ENCODE assay signal across 21 cellular contexts in genomic region chr6:2264932-2265331, GRCh38. TPM values are rescaled to one million over a fixed set of nuclear protein-coding genes. Genes with fewer than 3 reads are reported as not detected.
DNase-seq lines count a peak whose midpoint lies in the region; ATAC-seq, FAIRE-seq and TF ChIP-seq lines count a peak whose summit lies in the region.
"Had no signal": no experiment of that assay in that cellular context is flagged by ENCODE, and none has a peak within 500 bp of the region (broad histone marks: within the 10 kb centered on the region; RNA-seq: fewer than 3 reads in every experiment).

No MANE protein-coding gene starts in this region.

- in situ Hi-C loops in GM13977 (cut with MboI; ENCODE audit: low pct_unique_long_range_greater_than_20kb, low sequenced_read_pairs, unreplicated experiment) = no loop called here

- no peaks in the 10 kb centered on the region for H3K27me3 ChIP-seq in bronchial epithelial cell (ENCODE audit: control insufficient read depth, insufficient read depth, low read length)
- H3K27me3 ChIP-seq: gastroesophageal sphincter, SJSA1, spleen had no signal

- DNase-seq in AG09309 (ENCODE audit: low read depth) = no peak
- DNase-seq in HS-5 (ENCODE audit: low read depth) = peak; percentile 28
- DNase-seq in bronchial epithelial cell (ENCODE audit: low read depth) = peak; percentile 88
- peak; percentile 76 for DNase-seq in iris pigment epithelial cell (ENCODE audit: low read depth)
- no peak for DNase-seq in activated gamma-delta T cell (lab: John Stamatoyannopoulos, UW)
- DNase-seq in GM13977 (ENCODE audit: low spot score) = no peak
- no peak for DNase-seq in NOMO-1 treated with DMSO at 0.1 percent for 48 hours (lab: John Stamatoyannopoulos, UW; ENCODE audit: unreplicated experiment)
- DNase-seq: activated CD4-positive, alpha-beta memory T cell treated with anti-CD3 and anti-CD28 coated beads, Interleukin-2, amount 10 ng/mL, durations not matched to agents 7 days and 5 days; activated naive CD4-positive, alpha-beta T cell; aorta; CD8-positive, alpha-beta T cell; DMS79 treated with DMSO at 0.1 percent for 48 hours; NCI-H1436; spleen; stimulated activated CD4-positive, alpha-beta T cell treated with anti-CD3 and anti-CD28 coated beads, Interleukin-4, amount 100 ng/mL, for 4 hours; T-helper 2 cell had no signal

- TF ChIP-seq CTCF in AG09309 (IDR thresholded peaks at IDR 0.05; ENCODE audit: control insufficient read depth, insufficient read depth, low read depth, low read length, missing control alignments) (peak; percentile 6), bronchial epithelial cell (IDR thresholded peaks at IDR 0.05; ENCODE audit: insufficient read depth, low read length, severe bottlenecking) (no peak), GM13977 (IDR thresholded peaks at IDR 0.05; ENCODE audit: extremely low read depth, insufficient read depth, missing control alignments) (no peak)

- H3K36me3 ChIP-seq in bronchial epithelial cell (ENCODE audit: control insufficient read depth, insufficient read depth, low read length) = no peaks in the 10 kb centered on the region
- H3K36me3 ChIP-seq: SJSA1 had no signal

- no peak overlapping the region for H3K4me3 ChIP-seq in AG09309 (ENCODE audit: control insufficient read depth, low read depth, low read length)
- no peak overlapping the region for H3K4me3 ChIP-seq in bronchial epithelial cell (ENCODE audit: low read depth, low read length)
- H3K4me3 ChIP-seq: gastroesophageal sphincter, SJSA1, spleen had no signal

- FAIRE-seq in bronchial epithelial cell (lab: Jason Lieb, UNC) = no peak
- FAIRE-seq: urothelium cell line had no signal

- no peak for ATAC-seq in HG03280 (IDR thresholded peaks at IDR 0.05; ENCODE audit: unreplicated experiment)
- ATAC-seq: CD8-positive, alpha-beta T cell; gastroesophageal sphincter; left lobe of liver had no signal

RNA-seq across cellular contexts. Expression of gene GMDS, which starts 19.5 kb away (rescaled TPM):
- 8.2 and 10.1 TPM in 2 replicates for total RNA-seq in bronchial epithelial cell

Comparison
In these comparisons a context has a peak if more than half of its experiments do, and no peak if none do; other contexts are left out.
1. DNase-seq: peak in HS-5 (single experiment), bronchial epithelial cell (single experiment) and iris pigment epithelial cell (single experiment); none in AG09309 (single experiment), activated gamma-delta T cell (single experiment), GM13977 (single experiment) and NOMO-1 treated with DMSO at 0.1 percent for 48 hours (single experiment).